21 cellular contexts compared by ENCODE assay signal in the genomic region with DNA sequence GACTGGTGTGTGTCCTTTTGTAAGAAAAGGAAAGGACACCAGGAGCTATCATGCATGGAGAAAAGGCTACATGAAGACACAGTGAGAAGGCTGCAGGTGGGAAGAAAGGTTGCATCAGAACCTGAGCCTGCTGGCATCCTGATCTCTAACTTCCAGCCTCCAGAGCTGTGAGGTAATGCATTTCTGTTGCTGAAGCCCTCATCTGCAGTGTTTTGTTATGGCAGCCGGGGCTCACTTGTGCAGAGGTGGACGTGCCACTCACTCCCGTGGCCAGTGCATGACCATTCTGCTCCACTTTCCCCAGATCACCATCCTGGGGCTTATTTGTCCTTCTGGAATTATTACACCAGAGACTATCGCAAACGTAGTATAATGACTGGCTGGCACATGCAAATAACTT.
"Had no signal": no experiment of that assay in that cellular context is flagged by ENCODE, and none has a peak within 500 bp of the region (broad histone marks: within the 10 kb centered on the region; RNA-seq: fewer than 3 reads in every experiment).

No MANE protein-coding gene starts in this region.

- H3K27me3 ChIP-seq: esophagus squamous epithelium, gastrocnemius medialis, left lung had no signal

- H3K4me3 ChIP-seq: coronary artery, dorsolateral prefrontal cortex, esophagus squamous epithelium, gastrocnemius medialis, heart right ventricle, left lung, lower lobe of right lung had no signal

- H3K36me3 ChIP-seq: esophagus squamous epithelium, gastrocnemius medialis, heart right ventricle, left lung, lower lobe of right lung had no signal

- H3K4me3 Mint-ChIP-seq: memory B cell had no signal

- H3K9me3 ChIP-seq: esophagus squamous epithelium, gastrocnemius medialis, heart right ventricle, left lung, lower lobe of right lung had no signal

- H3K27ac ChIP-seq: coronary artery, dorsolateral prefrontal cortex, esophagus squamous epithelium, gastrocnemius medialis, heart right ventricle, left lung, lower lobe of right lung had no signal

- H3K27ac Mint-ChIP-seq: memory B cell had no signal

- H3K4me1 ChIP-seq: gastrocnemius medialis, heart right ventricle, left lung, lower lobe of right lung had no signal

- DNase-seq: dermis blood vessel endothelial cell; dorsolateral prefrontal cortex; effector CD4-positive, alpha-beta T cell; effector memory CD4-positive, alpha-beta T cell; erythroblast; esophagus squamous epithelium; foreskin fibroblast; foreskin melanocyte; gastrocnemius medialis; glutamatergic neuron; head of caudate nucleus; heart right ventricle; hippocampal formation; left cardiac atrium; left lung; left ventricle myocardium superior; lower lobe of right lung; mesendoderm; midbrain had no signal
